In genomic region chr17:59825533-59826316, GRCh38 we compare ENCODE assay signal across 8 cellular contexts.
DNase-seq lines count a peak whose midpoint lies in the region; ATAC-seq and TF ChIP-seq lines count a peak whose summit lies in the region.

No MANE protein-coding gene starts in this region.

- peak overlapping the region; percentile 99 for H3K27ac Mint-ChIP-seq in activated T-helper 2 cell treated with anti-CD3 and anti-CD28 coated beads, Interferon-gamma antibody, Interleukin-2, Interleukin-4, amounts not matched to agents 10 μg/mL and 5 μg/mL and 100 μg/mL, durations not matched to agents 14 hours and 24 hours and 36 hours
- H3K27ac Mint-ChIP-seq in immature natural killer cell, result peak overlapping the region; percentile 33 to 77 (median 59)

- peaks cover 55% of the 10 kb centered on the region for H3K36me3 Mint-ChIP-seq in activated T-helper 2 cell treated with anti-CD3 and anti-CD28 coated beads, Interferon-gamma antibody, Interleukin-2, Interleukin-4, amounts not matched to agents 10 μg/mL and 5 μg/mL and 100 μg/mL, durations not matched to agents 14 hours and 24 hours and 36 hours (ENCODE audit: low read depth)
- H3K36me3 Mint-ChIP-seq in immature natural killer cell, result peaks cover 0 to 21% (median 6%) of the 10 kb centered on the region in 3 donors

- TF ChIP-seq EP300 in transverse colon (IDR thresholded peaks at IDR 0.05; ENCODE audit: low read depth), result peak; percentile 86

- DNase-seq in cardiac muscle cell (ENCODE audit: low read depth in 1 of 2, low spot score in 1 of 2) (peak in 1 of 2 donors; percentile 76), right cardiac atrium (no peak), immature natural killer cell (no peak), transverse colon (no peak), NCI-H2227 (lab: John Stamatoyannopoulos, UW; ENCODE audit: unreplicated experiment) (no peak)
- DNase-seq in activated T-helper 2 cell treated with anti-CD3 and anti-CD28 coated beads, Interferon-gamma antibody, Interleukin-2, Interleukin-4, amounts not matched to agents 10 μg/mL and 5 μg/mL and 100 μg/mL, durations not matched to agents 14 hours and 24 hours and 36 hours (ENCODE audit: low spot score), result no peak

- peak; percentile 16 for TF ChIP-seq POLR2A in transverse colon (IDR thresholded peaks at IDR 0.05)

- 78% methylated on average over 5 of the region's 5 CpGs for WGBS in right cardiac atrium
- 50 to 58% methylated on average over 5 of the region's 5 CpGs for WGBS in transverse colon (ENCODE audit: low coverage in 1 of 2), 2 donors

- H3K4me1 Mint-ChIP-seq in activated T-helper 2 cell treated with anti-CD3 and anti-CD28 coated beads, Interferon-gamma antibody, Interleukin-2, Interleukin-4, amounts not matched to agents 10 μg/mL and 5 μg/mL and 100 μg/mL, durations not matched to agents 14 hours and 24 hours and 36 hours (ENCODE audit: low read depth), result peaks cover 46% of the 10 kb centered on the region
- peaks cover 37 to 49% of the 10 kb centered on the region in 2 donors for H3K4me1 Mint-ChIP-seq in immature natural killer cell

- H3K27me3 Mint-ChIP-seq in activated T-helper 2 cell treated with anti-CD3 and anti-CD28 coated beads, Interferon-gamma antibody, Interleukin-2, Interleukin-4, amounts not matched to agents 10 μg/mL and 5 μg/mL and 100 μg/mL, durations not matched to agents 14 hours and 24 hours and 36 hours (ENCODE audit: low read depth), result no peaks in the 10 kb centered on the region
- H3K27me3 Mint-ChIP-seq in immature natural killer cell (ENCODE audit: low read depth in 3 of 3), result no peaks in the 10 kb centered on the region

- H3K9me3 Mint-ChIP-seq in activated T-helper 2 cell treated with anti-CD3 and anti-CD28 coated beads, Interferon-gamma antibody, Interleukin-2, Interleukin-4, amounts not matched to agents 10 μg/mL and 5 μg/mL and 100 μg/mL, durations not matched to agents 14 hours and 24 hours and 36 hours, result no peaks in the 10 kb centered on the region
- no peaks in the 10 kb centered on the region for H3K9me3 Mint-ChIP-seq in immature natural killer cell

- H3K9me3 ChIP-seq in cardiac muscle cell (ENCODE audit: low read depth) (no peaks in the 10 kb centered on the region), right cardiac atrium (ENCODE audit: control insufficient read depth, low read length) (no peaks in the 10 kb centered on the region), transverse colon (no peaks in the 10 kb centered on the region)

- in situ Hi-C loops in transverse colon (cut with MboI; ENCODE audit: low pct_ligation_motif_present in 1 of 4, low pct_unique_long_range_greater_than_20kb in 1 of 4, low sequenced_read_pairs in 3 of 4), result no loop called here

- ATAC-seq in right cardiac atrium (no peak), GM21619 (IDR thresholded peaks at IDR 0.05; ENCODE audit: unreplicated experiment) (no peak), GM21360 (IDR thresholded peaks at IDR 0.05; ENCODE audit: unreplicated experiment) (no peak)

- TF ChIP-seq CTCF in cardiac muscle cell (IDR thresholded peaks at IDR 0.05; ENCODE audit: low read depth, low read length), result no peak
- TF ChIP-seq CTCF in transverse colon (IDR thresholded peaks at IDR 0.05), result no peak

- peak overlapping the region; percentile 85 for H3K4me3 Mint-ChIP-seq in activated T-helper 2 cell treated with anti-CD3 and anti-CD28 coated beads, Interferon-gamma antibody, Interleukin-2, Interleukin-4, amounts not matched to agents 10 μg/mL and 5 μg/mL and 100 μg/mL, durations not matched to agents 14 hours and 24 hours and 36 hours (ENCODE audit: low read depth)
- peak overlapping the region in 1 of 5 donors; percentile 30 for H3K4me3 Mint-ChIP-seq in immature natural killer cell

- no peak overlapping the region for H3K4me3 ChIP-seq in cardiac muscle cell
- no peak overlapping the region for H3K4me3 ChIP-seq in right cardiac atrium (ENCODE audit: low read length)
- H3K4me3 ChIP-seq in transverse colon, result no peak overlapping the region

- intact Hi-C loops in right cardiac atrium (cut with DNase I) (loop anchor here in 1 of 4 donors (10.0 kb wide), 1 partner anchor 51 kb away; no protein-coding TSS in a partner anchor), transverse colon (cut with DNase I; ENCODE audit: low total_unique reads) (no loop called here)
- intact Hi-C loops in activated T-helper 2 cell treated with anti-CD3 and anti-CD28 coated beads, Interferon-gamma antibody, Interleukin-2, Interleukin-4, amounts not matched to agents 10 μg/mL and 5 μg/mL and 100 μg/mL, durations not matched to agents 14 hours and 24 hours and 36 hours (cut with micrococcal nuclease), result loop anchor here (1.0 to 10.0 kb wide), 9 partner anchors 12 to 1488 kb away; partner anchors contain the start of genes PTRH2, RNF43, RPS6KB1 and TUBD1

- H3K27me3 ChIP-seq in cardiac muscle cell (no peaks in the 10 kb centered on the region), right cardiac atrium (ENCODE audit: control insufficient read depth, insufficient read depth) (no peaks in the 10 kb centered on the region), transverse colon (no peaks in the 10 kb centered on the region)

- H3K4me1 ChIP-seq in cardiac muscle cell (ENCODE audit: low read depth) (peaks cover 25% of the 10 kb centered on the region), right cardiac atrium (ENCODE audit: control insufficient read depth, insufficient read depth, low read length) (peaks cover 7% of the 10 kb centered on the region), transverse colon (peaks cover 30 to 58% (median 45%) of the 10 kb centered on the region in 4 donors)

- H3K36me3 ChIP-seq in cardiac muscle cell (peaks cover 3% of the 10 kb centered on the region), transverse colon (peaks cover 0 to 8% (median 0%) of the 10 kb centered on the region in 4 donors)

- H3K27ac ChIP-seq in cardiac muscle cell, result peak overlapping the region; percentile 68
- no peak overlapping the region for H3K27ac ChIP-seq in right cardiac atrium (ENCODE audit: low read length)
- peak overlapping the region; percentile 90 to 94 (median 92) for H3K27ac ChIP-seq in transverse colon
